28 cellular contexts compared by ENCODE assay signal in genomic region chr14:78798757-78799156, GRCh38.
"Had no signal": no experiment of that assay in that cellular context is flagged by ENCODE, and none has a peak within 500 bp of the region (broad histone marks: within the 10 kb centered on the region; RNA-seq: fewer than 3 reads in every experiment).

No MANE protein-coding gene starts in this region.

- H3K27me3 Mint-ChIP-seq: activated CD4-positive, alpha-beta memory T cell treated with anti-CD3 and anti-CD28 coated beads, Interleukin-2, amount 10 ng/mL, durations not matched to agents 7 days and 5 days; activated CD4-positive, alpha-beta T cell treated with anti-CD3 and anti-CD28 coated beads, Interleukin-2, amount 10 ng/mL, durations not matched to agents 7 days and 5 days; activated T-cell treated with anti-CD3 and anti-CD28 coated beads, Interleukin-2, amount 50 U/mL, for 24 hours; effector memory CD8-positive, alpha-beta T cell had no signal

- H3K4me3 ChIP-seq: body of pancreas, esophagus muscularis mucosa, gastrocnemius medialis, heart left ventricle had no signal

- H3K27ac ChIP-seq: body of pancreas, esophagus muscularis mucosa, foreskin keratinocyte, gastrocnemius medialis, heart left ventricle had no signal

- H3K9me3 ChIP-seq: body of pancreas, esophagus muscularis mucosa, gastrocnemius medialis, heart left ventricle had no signal

- H3K4me1 Mint-ChIP-seq: activated CD4-positive, alpha-beta memory T cell treated with anti-CD3 and anti-CD28 coated beads, Interleukin-2, amount 10 ng/mL, durations not matched to agents 7 days and 5 days; activated CD4-positive, alpha-beta T cell treated with anti-CD3 and anti-CD28 coated beads, Interleukin-2, amount 10 ng/mL, durations not matched to agents 7 days and 5 days had no signal

- H3K36me3 ChIP-seq: esophagus muscularis mucosa, gastrocnemius medialis, heart left ventricle had no signal

- H3K36me3 Mint-ChIP-seq: activated naive CD8-positive, alpha-beta T cell had no signal

- H3K27ac Mint-ChIP-seq: activated CD4-positive, alpha-beta memory T cell treated with anti-CD3 and anti-CD28 coated beads, Interleukin-2, amount 10 ng/mL, durations not matched to agents 7 days and 5 days; activated CD4-positive, alpha-beta T cell treated with anti-CD3 and anti-CD28 coated beads, Interleukin-2, amount 10 ng/mL, durations not matched to agents 7 days and 5 days; activated naive CD8-positive, alpha-beta T cell; activated T-cell treated with anti-CD3 and anti-CD28 coated beads, Interleukin-2, amount 50 U/mL, for 24 hours; activated T-cell treated with anti-CD3 and anti-CD28 coated beads, Interleukin-2, amount 50 U/mL, for 72 hours; effector memory CD8-positive, alpha-beta T cell had no signal

- H3K9me3 Mint-ChIP-seq: activated CD4-positive, alpha-beta memory T cell treated with anti-CD3 and anti-CD28 coated beads, Interleukin-2, amount 10 ng/mL, durations not matched to agents 7 days and 5 days; activated CD4-positive, alpha-beta T cell treated with anti-CD3 and anti-CD28 coated beads, Interleukin-2, amount 10 ng/mL, durations not matched to agents 7 days and 5 days had no signal

- DNase-seq: activated CD4-positive, alpha-beta memory T cell treated with anti-CD3 and anti-CD28 coated beads, Interleukin-2, amount 10 ng/mL, durations not matched to agents 7 days and 5 days; activated CD4-positive, alpha-beta T cell treated with anti-CD3 and anti-CD28 coated beads for 1 hour; activated CD4-positive, alpha-beta T cell treated with anti-CD3 and anti-CD28 coated beads for 4 hours; activated CD4-positive, alpha-beta T cell treated with anti-CD3 and anti-CD28 coated beads, Interleukin-2, amount 10 ng/mL, durations not matched to agents 7 days and 5 days; activated CD4-positive, alpha-beta T cell treated with anti-CD3 and anti-CD28 coated beads, Interleukin-2, amount 50 U/mL, for 4 hours; activated CD8-positive, alpha-beta memory T cell treated with anti-CD3 and anti-CD28 coated beads, Interleukin-2, amount 50 U/mL, for 48 hours; activated gamma-delta T cell; activated naive CD4-positive, alpha-beta T cell; activated naive CD4-positive, alpha-beta T cell treated with anti-CD3 and anti-CD28 coated beads, Interleukin-2, amount 50 U/mL, for 16 hours; activated T-cell treated with anti-CD3 and anti-CD28 coated beads for 4 hours; activated T-cell treated with anti-CD3 and anti-CD28 coated beads, Interleukin-2, amount 50 U/mL, for 24 hours; activated T-cell treated with anti-CD3 and anti-CD28 coated beads, Interleukin-2, amount 50 U/mL, for 72 hours; amniotic stem cell; anterior cingulate cortex; body of pancreas; caudate nucleus; cortex of kidney; dermis blood vessel endothelial cell; effector CD4-positive, alpha-beta T cell; effector memory CD8-positive, alpha-beta T cell; erythroblast; foreskin keratinocyte; gastrocnemius medialis; glutamatergic neuron; heart left ventricle; T-helper 2 cell had no signal

- H3K4me3 Mint-ChIP-seq: activated CD4-positive, alpha-beta memory T cell treated with anti-CD3 and anti-CD28 coated beads, Interleukin-2, amount 10 ng/mL, durations not matched to agents 7 days and 5 days; activated CD4-positive, alpha-beta T cell treated with anti-CD3 and anti-CD28 coated beads, Interleukin-2, amount 10 ng/mL, durations not matched to agents 7 days and 5 days; activated naive CD8-positive, alpha-beta T cell; activated T-cell treated with anti-CD3 and anti-CD28 coated beads, Interleukin-2, amount 50 U/mL, for 24 hours; activated T-cell treated with anti-CD3 and anti-CD28 coated beads, Interleukin-2, amount 50 U/mL, for 72 hours; effector memory CD8-positive, alpha-beta T cell had no signal

- H3K4me1 ChIP-seq: body of pancreas, esophagus muscularis mucosa, foreskin keratinocyte, gastrocnemius medialis, heart left ventricle had no signal

- H3K27me3 ChIP-seq: body of pancreas, esophagus muscularis mucosa, foreskin keratinocyte, gastrocnemius medialis, heart left ventricle had no signal
